Comparison of ENCODE assay signal across 10 cellular contexts in the genomic region with DNA sequence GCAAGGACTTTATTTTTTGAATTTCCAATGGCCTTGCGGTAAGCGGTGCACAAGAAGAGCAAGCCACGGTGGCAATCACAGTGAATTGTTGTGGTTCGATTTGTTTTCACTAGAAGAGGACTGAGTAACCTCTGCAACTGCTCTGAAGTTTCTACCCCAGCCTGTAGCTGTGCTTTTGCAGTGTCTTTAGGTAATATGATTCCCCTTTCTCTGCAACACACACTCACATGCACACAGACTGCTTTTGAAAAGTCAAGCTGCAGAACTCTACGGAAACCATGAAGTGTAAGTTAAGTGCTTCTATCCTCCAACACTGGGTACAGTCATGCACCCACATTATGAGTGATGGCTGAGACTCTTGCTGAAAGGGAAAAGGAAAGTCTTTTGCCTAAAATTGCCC. TPM values are rescaled to one million over a fixed set of nuclear protein-coding genes. Genes with fewer than 3 reads are reported as not detected.
DNase-seq lines count a peak whose midpoint lies in the region; ATAC-seq and TF ChIP-seq lines count a peak whose summit lies in the region.
"Had no signal": no experiment of that assay in that cellular context is flagged by ENCODE, and none has a peak within 500 bp of the region (broad histone marks: within the 10 kb centered on the region; RNA-seq: fewer than 3 reads in every experiment).

No MANE protein-coding gene starts in this region.

- H3K27me3 ChIP-seq in adipocyte (replicated peaks; ENCODE audit: control insufficient read depth, insufficient read depth, low read length), result no peaks in the 10 kb centered on the region

- no peak overlapping the region for H3K4me3 ChIP-seq in adipocyte (ENCODE audit: low read length)
- no peak overlapping the region for H3K4me3 ChIP-seq in skeletal muscle cell (ENCODE audit: low read depth, low read length)
- no peak overlapping the region for H3K4me3 ChIP-seq in lower leg skin (ENCODE audit: low read depth, poor library complexity, severe bottlenecking)

- TF ChIP-seq POLR2A in lower leg skin (IDR thresholded peaks at IDR 0.05), result no peak

- DNase-seq in activated CD4-positive, CD25-positive, alpha-beta regulatory T cell treated with anti-CD3 and anti-CD28 coated beads, Interleukin-2, amount 50 U/mL, for 72 hours, result no peak
- DNase-seq in NCI-H2107 treated with DMSO at 0.1 percent for 48 hours (lab: John Stamatoyannopoulos, UW; ENCODE audit: unreplicated experiment), result peak; percentile 86
- no peak for DNase-seq in adipocyte (ENCODE audit: low read depth)
- peak; percentile 62 for DNase-seq in skeletal muscle cell (ENCODE audit: low read depth)
- DNase-seq in GOT3 (lab: John Stamatoyannopoulos, UW), result no peak
- DNase-seq in lower leg skin (ENCODE audit: low spot score in 2 of 2), result no peak
- DNase-seq: activated effector memory CD4-positive, alpha-beta T cell treated with anti-CD3 and anti-CD28 coated beads, Interleukin-2, amount 50 U/mL, for 16 hours; NCI-H1105 had no signal

- ATAC-seq in activated CD4-positive, CD25-positive, alpha-beta regulatory T cell treated with anti-CD3 and anti-CD28 coated beads, Interleukin-2, amount 50 U/mL, for 24 hours, result peak; percentile 69 to 75
- no peak for ATAC-seq in GM21381 (IDR thresholded peaks at IDR 0.05; ENCODE audit: unreplicated experiment)

- TF ChIP-seq CTCF in lower leg skin (IDR thresholded peaks at IDR 0.05), result no peak

- no peaks in the 10 kb centered on the region for H3K9me3 ChIP-seq in adipocyte (ENCODE audit: control insufficient read depth, low read length)

- peaks cover 84% of the 10 kb centered on the region for H3K4me1 ChIP-seq in adipocyte (ENCODE audit: control insufficient read depth, insufficient read depth, low read length)

- intact Hi-C loops in lower leg skin (cut with DNase I; ENCODE audit: low total_unique reads), result no loop called here

- 86 to 91% methylated on average over 5 of the region's 5 CpGs for WGBS in lower leg skin, 2 donors

- H3K36me3 ChIP-seq in adipocyte (ENCODE audit: control insufficient read depth, insufficient read depth, low read length, severe bottlenecking), result peaks cover 46% of the 10 kb centered on the region

- peak overlapping the region; percentile 63 for H3K9ac ChIP-seq in adipocyte (ENCODE audit: low read length)

RNA-seq across cellular contexts. Expression of gene CD44, which starts 38.4 kb away (rescaled TPM):
- 1,000 to 10,000 TPM in 1 of 4 donors, 100 to 1,000 TPM in 3; 861 to 1,282 (median 914) TPM for total RNA-seq in lower leg skin

Comparison
In these comparisons a context has a peak if more than half of its experiments do, and no peak if none do; other contexts are left out.
1. DNase-seq: peak in NCI-H2107 treated with DMSO at 0.1 percent for 48 hours (single experiment) and skeletal muscle cell (single experiment); none in activated CD4-positive, CD25-positive, alpha-beta regulatory T cell treated with anti-CD3 and anti-CD28 coated beads, Interleukin-2, amount 50 U/mL, for 72 hours (single experiment), adipocyte (single experiment), GOT3 (single experiment) and lower leg skin (0 of 2).